ENCODE assay signal across 23 cellular contexts in genomic region chr1:194013561-194013960, GRCh38.
"Had no signal": no experiment of that assay in that cellular context is flagged by ENCODE, and none has a peak within 500 bp of the region (broad histone marks: within the 10 kb centered on the region; RNA-seq: fewer than 3 reads in every experiment).

No MANE protein-coding gene starts in this region.

- H3K4me3 ChIP-seq: thyroid gland, upper lobe of right lung had no signal

- DNase-seq: activated CD4-positive, alpha-beta memory T cell treated with anti-CD3 and anti-CD28 coated beads, Interleukin-2, amount 10 ng/mL, durations not matched to agents 7 days and 5 days; activated CD4-positive, alpha-beta T cell treated with anti-CD3 and anti-CD28 coated beads for 48 hours; activated effector memory CD4-positive, alpha-beta T cell treated with Interleukin-2 at 50 U/mL for 16 hours; activated naive CD4-positive, alpha-beta T cell treated with anti-CD3 and anti-CD28 coated beads for 36 hours; activated naive CD8-positive, alpha-beta T cell treated with anti-CD3 and anti-CD28 coated beads, Interleukin-2, amount 10 ng/mL, durations not matched to agents 7 days and 5 days; activated T-cell treated with anti-CD3 and anti-CD28 coated beads, Interleukin-2, amount 50 U/mL, for 72 hours; amygdala; effector CD4-positive, alpha-beta T cell; glutamatergic neuron; hippocampal formation; left cardiac atrium; right cardiac atrium; stimulated activated CD4-positive, alpha-beta T cell treated with anti-CD3 and anti-CD28 coated beads, Interleukin-12 subunit alpha, Interleukin-12 subunit beta, amount 100 ng/mL, for 4 hours; stimulated activated CD4-positive, alpha-beta T cell treated with anti-CD3 and anti-CD28 coated beads, Interleukin-4, amount 100 ng/mL, for 4 hours; stimulated activated naive CD8-positive, alpha-beta T cell treated with anti-CD3 and anti-CD28 coated beads, Interleukin-15, Interleukin-2, amounts not matched to agents 100 U/mL and 50 U/mL, for 24 hours; T-helper 9 cell; thyroid gland; upper lobe of right lung had no signal

- H3K36me3 ChIP-seq: neutrophil, thyroid gland, upper lobe of right lung had no signal

- ATAC-seq: activated T-cell treated with anti-CD3 and anti-CD28 coated beads, Interleukin-2, amount 50 U/mL, for 72 hours; right cardiac atrium; stimulated activated naive CD8-positive, alpha-beta T cell treated with anti-CD3 and anti-CD28 coated beads, Interleukin-15, Interleukin-2, amounts not matched to agents 100 U/mL and 50 U/mL, for 24 hours; upper lobe of right lung had no signal

- H3K9me3 ChIP-seq: neutrophil, thyroid gland, upper lobe of right lung had no signal

- FAIRE-seq: endometrium, frontal cortex, islet of Langerhans had no signal

- H3K27ac ChIP-seq: neutrophil, parathyroid adenoma, thyroid gland, upper lobe of right lung had no signal

- H3K27me3 ChIP-seq: neutrophil, thyroid gland, upper lobe of right lung had no signal
